In genomic region chr17:55705847-55706246, GRCh38 we compare ENCODE assay signal across 15 cellular contexts. TPM values are rescaled to one million over a fixed set of nuclear protein-coding genes. Genes with fewer than 3 reads are reported as not detected.
A peak's percentile ranks its signal among the peaks of the same experiment; 100 is the strongest.
DNase-seq lines count a peak whose midpoint lies in the region; ATAC-seq and TF ChIP-seq lines count a peak whose summit lies in the region.
"Had no signal": no experiment of that assay in that cellular context is flagged by ENCODE, and none has a peak within 500 bp of the region (broad histone marks: within the 10 kb centered on the region; RNA-seq: fewer than 3 reads in every experiment).

No MANE protein-coding gene starts in this region.

- in situ Hi-C loops in GM13976 (cut with MboI; ENCODE audit: low sequenced_read_pairs, unreplicated experiment) = no loop called here

- H3K36me3 ChIP-seq in ascending aorta = no peaks in the 10 kb centered on the region
- H3K36me3 ChIP-seq: thoracic aorta had no signal

- H3K27ac ChIP-seq in ascending aorta = no peak overlapping the region
- H3K27ac ChIP-seq: RWPE1, thoracic aorta had no signal

- intact Hi-C loops in ascending aorta (cut with DNase I) = no loop called here

- no peaks in the 10 kb centered on the region for H3K27me3 ChIP-seq in ascending aorta

- H3K4me3 ChIP-seq in ascending aorta = no peak overlapping the region
- H3K4me3 ChIP-seq: GM23338, mucosa of descending colon, thoracic aorta had no signal

- ATAC-seq in GM21529 (IDR thresholded peaks at IDR 0.05; ENCODE audit: unreplicated experiment) = peak; percentile 83
- ATAC-seq in HG03565 (IDR thresholded peaks at IDR 0.05; ENCODE audit: unreplicated experiment) = peak; percentile 88
- peak; percentile 39 for ATAC-seq in esophagus mucosa
- ATAC-seq in GM18498 (IDR thresholded peaks at IDR 0.05; ENCODE audit: unreplicated experiment) = no peak
- ATAC-seq in HG03135 (IDR thresholded peaks at IDR 0.05; ENCODE audit: unreplicated experiment) = no peak
- ATAC-seq: GM23338, mucosa of descending colon, WTC11 had no signal

- H3K9me3 ChIP-seq in ascending aorta = no peaks in the 10 kb centered on the region
- H3K9me3 ChIP-seq: mucosa of descending colon, thoracic aorta had no signal

- TF ChIP-seq CTCF in GM13976 (IDR thresholded peaks at IDR 0.05; ENCODE audit: borderline replicate concordance, control extremely low read depth, extremely low read depth, insufficient read depth, missing control alignments) (no peak), ascending aorta (IDR thresholded peaks at IDR 0.05) (no peak)

- H3K4me1 ChIP-seq in ascending aorta = peaks cover 0 to 8% of the 10 kb centered on the region in 2 donors

- peak; percentile 6 for DNase-seq in GM13976 (ENCODE audit: low spot score)
- DNase-seq in ascending aorta (ENCODE audit: low spot score in 2 of 2) = no peak
- no peak for DNase-seq in NCI-H2196 (lab: John Stamatoyannopoulos, UW; ENCODE audit: unreplicated experiment)
- DNase-seq: activated T-cell treated with anti-CD3 and anti-CD28 coated beads, Interleukin-2, amount 50 U/mL, for 24 hours; mucosa of descending colon had no signal

RNA-seq across cellular contexts. Expression of gene TMEM100, which starts 16.8 kb away (rescaled TPM):
- 0.76 TPM for total RNA-seq in esophagus mucosa
- total RNA-seq in ascending aorta = 1.7 TPM
- total RNA-seq: epithelial cell of proximal tubule had no signal

RNA-seq across cellular contexts. Expression of gene PCTP, which starts 45.0 kb away (rescaled TPM):
- total RNA-seq in esophagus mucosa = 9.1 TPM
- total RNA-seq in ascending aorta = 17.8 TPM

Comparison
In these comparisons a context has a peak if more than half of its experiments do, and no peak if none do; other contexts are left out.
1. ATAC-seq: peak in GM21529 (single experiment), HG03565 (single experiment) and esophagus mucosa (single experiment); none in GM18498 (single experiment) and HG03135 (single experiment).